Comparison of ENCODE assay signal across 8 cellular contexts in the genomic region with DNA sequence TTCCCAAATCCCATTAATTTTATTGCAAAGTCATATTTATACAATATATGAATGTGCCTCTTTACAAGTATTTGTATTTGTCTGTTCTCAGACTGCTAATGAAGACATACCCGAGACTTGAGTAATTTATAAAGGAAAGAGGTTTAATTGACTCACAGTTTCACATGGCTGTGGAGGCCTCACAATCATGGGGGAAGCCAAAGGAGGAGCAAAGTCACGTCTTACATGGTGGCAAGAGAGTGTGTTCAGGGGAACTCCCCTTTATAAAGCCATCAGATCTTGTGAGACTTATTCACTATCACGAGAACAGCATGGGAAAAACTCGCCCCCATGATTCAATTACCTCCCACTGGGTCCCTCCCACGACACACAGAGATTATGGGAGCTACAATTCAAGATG.
DNase-seq lines count a peak whose midpoint lies in the region; ATAC-seq lines count a peak whose summit lies in the region.
"Not testable (repeated sequence)": the region's sequence is repeated elsewhere in the genome, so short reads cannot be mapped to it uniquely, and the experiment has no call there.

No MANE protein-coding gene starts in this region.

- H3K27ac Mint-ChIP-seq in stimulated activated naive CD8-positive, alpha-beta T cell treated with anti-CD3 and anti-CD28 coated beads, Interleukin-15, amount 100 ng/mL, for 72 hours, result peak overlapping the region; percentile 9 to 71

- ATAC-seq in stimulated activated naive CD8-positive, alpha-beta T cell treated with anti-CD3 and anti-CD28 coated beads, Interleukin-15, amount 100 ng/mL, for 72 hours, result peak; percentile 72

- H3K4me3 Mint-ChIP-seq in stimulated activated naive CD8-positive, alpha-beta T cell treated with anti-CD3 and anti-CD28 coated beads, Interleukin-15, amount 100 ng/mL, for 72 hours, result not testable (repeated sequence)

- peaks cover 50% of the 10 kb centered on the region for H3K4me1 Mint-ChIP-seq in stimulated activated naive CD8-positive, alpha-beta T cell treated with anti-CD3 and anti-CD28 coated beads, Interleukin-15, amount 100 ng/mL, for 72 hours

- not testable (repeated sequence) for H3K27me3 Mint-ChIP-seq in stimulated activated naive CD8-positive, alpha-beta T cell treated with anti-CD3 and anti-CD28 coated beads, Interleukin-15, amount 100 ng/mL, for 72 hours

- H3K9me3 Mint-ChIP-seq in stimulated activated naive CD8-positive, alpha-beta T cell treated with anti-CD3 and anti-CD28 coated beads, Interleukin-15, amount 100 ng/mL, for 72 hours, result peaks cover 34 to 41% of the 10 kb centered on the region in 2 donors

- DNase-seq in EH (ENCODE audit: low read depth) (peak; percentile 40), activated T-cell treated with anti-CD3 and anti-CD28 coated beads for 24 hours (ENCODE audit: low read depth) (peak; percentile 57), amniotic epithelial cell (ENCODE audit: low read depth) (peak; percentile 12)
- peak; percentile 26 to 46 for DNase-seq in activated CD4-positive, alpha-beta T cell treated with anti-CD3 and anti-CD28 coated beads for 24 hours (ENCODE audit: low read depth in 2 of 2)
- peak; percentile 63 for DNase-seq in activated effector memory CD4-positive, alpha-beta T cell treated with anti-CD3 and anti-CD28 coated beads, Interleukin-2, amount 50 U/mL, for 16 hours
- peak; percentile 31 to 55 (median 48) for DNase-seq in stimulated activated CD4-positive, alpha-beta T cell treated with anti-CD3 and anti-CD28 coated beads, Interleukin-12 subunit alpha, Interleukin-12 subunit beta, amount 100 ng/mL, for 48 hours (ENCODE audit: low read depth in 2 of 3, low spot score in 1 of 3)
- peak; percentile 28 to 62 for DNase-seq in stimulated activated CD4-positive, alpha-beta T cell treated with anti-CD3 and anti-CD28 coated beads, Interleukin-4, amount 100 ng/mL, for 4 hours
- peak; percentile 19 to 58 for DNase-seq in stimulated activated naive CD8-positive, alpha-beta T cell treated with anti-CD3 and anti-CD28 coated beads, Interleukin-15, amount 100 ng/mL, for 72 hours

Comparison
In these comparisons a context has a peak if more than half of its experiments do, and no peak if none do; other contexts are left out.
1. Peak in every context shown above with its lines: DNase-seq and ATAC-seq.
2. DNase-seq: peak in every context shown above with its lines; median percentile 63 in activated effector memory CD4-positive, alpha-beta T cell treated with anti-CD3 and anti-CD28 coated beads, Interleukin-2, amount 50 U/mL, for 16 hours; 57 in activated T-cell treated with anti-CD3 and anti-CD28 coated beads for 24 hours; 48 in stimulated activated CD4-positive, alpha-beta T cell treated with anti-CD3 and anti-CD28 coated beads, Interleukin-12 subunit alpha, Interleukin-12 subunit beta, amount 100 ng/mL, for 48 hours; 45 in stimulated activated CD4-positive, alpha-beta T cell treated with anti-CD3 and anti-CD28 coated beads, Interleukin-4, amount 100 ng/mL, for 4 hours; 40 in EH; 38 in stimulated activated naive CD8-positive, alpha-beta T cell treated with anti-CD3 and anti-CD28 coated beads, Interleukin-15, amount 100 ng/mL, for 72 hours; 36 in activated CD4-positive, alpha-beta T cell treated with anti-CD3 and anti-CD28 coated beads for 24 hours; 12 in amniotic epithelial cell.